30 cellular contexts compared by ENCODE assay signal in the genomic region with DNA sequence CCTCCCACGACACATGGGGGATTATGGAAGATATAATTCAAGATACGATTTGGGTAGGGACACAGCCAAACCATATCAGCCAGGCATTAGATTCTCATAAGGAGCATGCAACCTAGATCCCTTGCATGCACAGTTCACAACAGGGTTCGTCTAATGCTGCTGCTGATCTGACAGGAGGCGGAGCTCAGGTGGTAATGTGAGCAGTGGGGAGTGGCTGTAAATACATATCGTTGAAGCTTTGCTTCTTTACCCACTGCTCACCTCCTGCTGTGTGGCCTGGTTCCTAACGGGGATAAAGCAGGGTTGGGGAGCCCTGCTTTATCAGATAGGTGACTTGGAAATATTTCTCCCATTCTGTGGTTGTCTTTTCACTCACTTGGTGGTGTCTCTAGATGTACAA. TPM values are rescaled to one million over a fixed set of nuclear protein-coding genes. Genes with fewer than 3 reads are reported as not detected.
"Had no signal": no experiment of that assay in that cellular context is flagged by ENCODE, and none has a peak within 500 bp of the region (broad histone marks: within the 10 kb centered on the region; RNA-seq: fewer than 3 reads in every experiment).

No MANE protein-coding gene starts in this region.

- H3K36me3 ChIP-seq: brain microvascular endothelial cell, WERI-Rb-1 had no signal

- H3K27me3 Mint-ChIP-seq: activated naive CD8-positive, alpha-beta T cell treated with anti-CD3 and anti-CD28 coated beads for 36 hours; activated T-helper 17 cell treated with anti-CD3 and anti-CD28 coated beads, Interleukin-2, amount 50 U/mL, for 72 hours had no signal

- H3K4me3 Mint-ChIP-seq: activated CD4-positive, alpha-beta T cell treated with anti-CD3 and anti-CD28 coated beads, Interleukin-2, amount 10 ng/mL, durations not matched to agents 24 days and 14 days; activated CD8-positive, alpha-beta T cell treated with anti-CD3 and anti-CD28 coated beads for 36 hours; activated naive CD8-positive, alpha-beta T cell treated with anti-CD3 and anti-CD28 coated beads for 36 hours; activated T-cell treated with anti-CD3 and anti-CD28 coated beads, Interleukin-2, amount 50 U/mL, for 72 hours; activated T-helper 17 cell treated with anti-CD3 and anti-CD28 coated beads, Interleukin-2, amount 50 U/mL, for 72 hours had no signal

- H3K27ac ChIP-seq: brain microvascular endothelial cell, WERI-Rb-1 had no signal

- H3K4me1 Mint-ChIP-seq: activated CD4-positive, alpha-beta T cell treated with anti-CD3 and anti-CD28 coated beads, Interleukin-2, amount 10 ng/mL, durations not matched to agents 24 days and 14 days; activated naive CD8-positive, alpha-beta T cell treated with anti-CD3 and anti-CD28 coated beads for 36 hours; activated T-helper 17 cell treated with anti-CD3 and anti-CD28 coated beads, Interleukin-2, amount 50 U/mL, for 72 hours had no signal

- H3K27ac Mint-ChIP-seq: activated CD4-positive, alpha-beta T cell treated with anti-CD3 and anti-CD28 coated beads, Interleukin-2, amount 10 ng/mL, durations not matched to agents 24 days and 14 days; activated CD8-positive, alpha-beta T cell treated with anti-CD3 and anti-CD28 coated beads for 36 hours; activated naive CD8-positive, alpha-beta T cell treated with anti-CD3 and anti-CD28 coated beads for 36 hours; activated T-cell treated with anti-CD3 and anti-CD28 coated beads, Interleukin-2, amount 50 U/mL, for 72 hours; activated T-helper 17 cell treated with anti-CD3 and anti-CD28 coated beads, Interleukin-2, amount 50 U/mL, for 72 hours had no signal

- H3K36me3 Mint-ChIP-seq: activated naive CD8-positive, alpha-beta T cell treated with anti-CD3 and anti-CD28 coated beads for 36 hours had no signal

- H3K27me3 ChIP-seq: brain microvascular endothelial cell had no signal

- ATAC-seq: activated CD8-positive, alpha-beta T cell treated with anti-CD3 and anti-CD28 coated beads for 36 hours; activated T-cell treated with anti-CD3 and anti-CD28 coated beads, Interleukin-2, amount 50 U/mL, for 72 hours; activated T-helper 17 cell treated with anti-CD3 and anti-CD28 coated beads, Interleukin-2, amount 50 U/mL, for 72 hours had no signal

- H3K9me3 Mint-ChIP-seq: activated CD4-positive, alpha-beta T cell treated with anti-CD3 and anti-CD28 coated beads, Interleukin-2, amount 10 ng/mL, durations not matched to agents 24 days and 14 days; activated CD8-positive, alpha-beta T cell treated with anti-CD3 and anti-CD28 coated beads for 36 hours; activated naive CD8-positive, alpha-beta T cell treated with anti-CD3 and anti-CD28 coated beads for 36 hours; activated T-cell treated with anti-CD3 and anti-CD28 coated beads, Interleukin-2, amount 50 U/mL, for 72 hours; activated T-helper 17 cell treated with anti-CD3 and anti-CD28 coated beads, Interleukin-2, amount 50 U/mL, for 72 hours had no signal

- DNase-seq: activated CD4-positive, alpha-beta T cell treated with anti-CD3 and anti-CD28 coated beads, Interleukin-2, amount 10 ng/mL, durations not matched to agents 24 days and 14 days; activated CD4-positive, alpha-beta T cell treated with anti-CD3 and anti-CD28 coated beads, Interleukin-2, amount 50 U/mL, for 4 hours; activated CD8-positive, alpha-beta T cell treated with anti-CD3 and anti-CD28 coated beads for 36 hours; activated effector memory CD4-positive, alpha-beta T cell treated with anti-CD3 and anti-CD28 coated beads, Interleukin-2, amount 50 U/mL, for 16 hours; activated naive CD4-positive, alpha-beta T cell; activated naive CD4-positive, alpha-beta T cell treated with anti-CD3 and anti-CD28 coated beads, Interleukin-2, amount 50 U/mL, for 16 hours; activated naive CD8-positive, alpha-beta T cell treated with anti-CD3 and anti-CD28 coated beads for 36 hours; activated T-cell treated with anti-CD3 and anti-CD28 coated beads, Interleukin-2, amount 50 U/mL, for 1 hour; activated T-cell treated with anti-CD3 and anti-CD28 coated beads, Interleukin-2, amount 50 U/mL, for 72 hours; amniotic stem cell; aorta; brain microvascular endothelial cell; central memory CD4-positive, alpha-beta T cell; Karpas-422; KBM-7; NCI-H1105; NCI-H1417 treated with DMSO at 0.1 percent for 48 hours; NCI-H187 treated with DMSO at 0.1 percent for 48 hours; NCI-H2081 treated with DMSO at 0.1 percent for 48 hours; NCI-H2171 treated with DMSO at 0.1 percent for 48 hours; NCI-H2227 treated with DMSO at 0.1 percent for 48 hours; NCI-H446; NCI-H510A treated with DMSO at 0.1 percent for 48 hours; NCI-H69; NK-92 treated with Interleukin-12 subunit alpha and Interleukin-12 subunit beta, amount 100 ng/mL, for 24 hours; Right ventricle myocardium superior; T1000; WERI-Rb-1 had no signal

RNA-seq across cellular contexts. Expression of a gene that starts 14.8 kb away (rescaled TPM):
- total RNA-seq: OCI-LY7 had no signal
